Comparison of ENCODE assay signal across 1 cellular context in the genomic region with DNA sequence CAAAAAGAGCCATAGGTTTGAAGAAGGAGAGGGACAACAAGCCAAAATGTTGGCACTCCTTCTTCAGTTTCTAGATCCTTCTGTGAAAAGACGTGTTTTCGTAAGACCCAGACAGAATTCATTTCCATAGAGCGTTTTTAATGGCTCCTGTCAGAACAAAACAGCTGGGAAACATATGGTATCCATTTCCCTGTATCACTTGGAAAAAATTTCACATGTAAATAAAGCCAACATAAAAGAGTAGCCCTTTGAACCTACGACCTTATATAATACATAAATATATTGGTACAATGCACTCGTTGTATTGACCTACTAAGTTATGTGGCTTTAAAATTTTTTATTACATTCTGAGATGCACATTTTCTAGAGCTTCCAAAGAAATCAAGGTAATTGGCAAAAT.
TF ChIP-seq lines count a peak whose summit lies in the region.

No MANE protein-coding gene starts in this region.

TF ChIP-seq in WTC11, 78 proteins besides CTCF, POLR2A, EP300 and RAD21 (continued from another document):
- TF ChIP-seq, protein P1, sequence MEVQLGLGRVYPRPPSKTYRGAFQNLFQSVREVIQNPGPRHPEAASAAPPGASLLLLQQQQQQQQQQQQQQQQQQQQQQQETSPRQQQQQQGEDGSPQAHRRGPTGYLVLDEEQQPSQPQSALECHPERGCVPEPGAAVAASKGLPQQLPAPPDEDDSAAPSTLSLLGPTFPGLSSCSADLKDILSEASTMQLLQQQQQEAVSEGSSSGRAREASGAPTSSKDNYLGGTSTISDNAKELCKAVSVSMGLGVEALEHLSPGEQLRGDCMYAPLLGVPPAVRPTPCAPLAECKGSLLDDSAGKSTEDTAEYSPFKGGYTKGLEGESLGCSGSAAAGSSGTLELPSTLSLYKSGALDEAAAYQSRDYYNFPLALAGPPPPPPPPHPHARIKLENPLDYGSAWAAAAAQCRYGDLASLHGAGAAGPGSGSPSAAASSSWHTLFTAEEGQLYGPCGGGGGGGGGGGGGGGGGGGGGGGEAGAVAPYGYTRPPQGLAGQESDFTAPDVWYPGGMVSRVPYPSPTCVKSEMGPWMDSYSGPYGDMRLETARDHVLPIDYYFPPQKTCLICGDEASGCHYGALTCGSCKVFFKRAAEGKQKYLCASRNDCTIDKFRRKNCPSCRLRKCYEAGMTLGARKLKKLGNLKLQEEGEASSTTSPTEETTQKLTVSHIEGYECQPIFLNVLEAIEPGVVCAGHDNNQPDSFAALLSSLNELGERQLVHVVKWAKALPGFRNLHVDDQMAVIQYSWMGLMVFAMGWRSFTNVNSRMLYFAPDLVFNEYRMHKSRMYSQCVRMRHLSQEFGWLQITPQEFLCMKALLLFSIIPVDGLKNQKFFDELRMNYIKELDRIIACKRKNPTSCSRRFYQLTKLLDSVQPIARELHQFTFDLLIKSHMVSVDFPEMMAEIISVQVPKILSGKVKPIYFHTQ (CRISPR knock-in tag; IDR thresholded peaks at IDR 0.05), result no peak
- TF ChIP-seq SMAD4 (CRISPR knock-in tag; IDR thresholded peaks at IDR 0.05), result no peak
- TF ChIP-seq GTF2I (CRISPR knock-in tag; conservative IDR thresholded peaks at IDR 0.05), result no peak
- TF ChIP-seq CBFB (CRISPR knock-in tag; IDR thresholded peaks at IDR 0.05; ENCODE audit: low read depth), result no peak
- TF ChIP-seq EMX1 (CRISPR knock-in tag; IDR thresholded peaks at IDR 0.05), result no peak
- no peak for TF ChIP-seq ZNF121 (CRISPR knock-in tag; IDR thresholded peaks at IDR 0.05)
- TF ChIP-seq, protein P2, sequence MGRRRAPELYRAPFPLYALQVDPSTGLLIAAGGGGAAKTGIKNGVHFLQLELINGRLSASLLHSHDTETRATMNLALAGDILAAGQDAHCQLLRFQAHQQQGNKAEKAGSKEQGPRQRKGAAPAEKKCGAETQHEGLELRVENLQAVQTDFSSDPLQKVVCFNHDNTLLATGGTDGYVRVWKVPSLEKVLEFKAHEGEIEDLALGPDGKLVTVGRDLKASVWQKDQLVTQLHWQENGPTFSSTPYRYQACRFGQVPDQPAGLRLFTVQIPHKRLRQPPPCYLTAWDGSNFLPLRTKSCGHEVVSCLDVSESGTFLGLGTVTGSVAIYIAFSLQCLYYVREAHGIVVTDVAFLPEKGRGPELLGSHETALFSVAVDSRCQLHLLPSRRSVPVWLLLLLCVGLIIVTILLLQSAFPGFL (CRISPR knock-in tag; IDR thresholded peaks at IDR 0.05; ENCODE audit: borderline replicate concordance), result no peak
